Comparison of ENCODE assay signal across 12 cellular contexts in genomic region chr16:81624718-81625543, GRCh38.
DNase-seq lines count a peak whose midpoint lies in the region; ATAC-seq and TF ChIP-seq lines count a peak whose summit lies in the region.
"Had no signal": no experiment of that assay in that cellular context is flagged by ENCODE, and none has a peak within 500 bp of the region (broad histone marks: within the 10 kb centered on the region; RNA-seq: fewer than 3 reads in every experiment).

No MANE protein-coding gene starts in this region.

- H3K27me3 Mint-ChIP-seq in activated T-helper 2 cell treated with anti-CD3 and anti-CD28 coated beads, Interferon-gamma antibody, Interleukin-2, Interleukin-4, amounts not matched to agents 10 μg/mL and 5 μg/mL and 100 μg/mL, durations not matched to agents 14 hours and 24 hours and 36 hours (ENCODE audit: low read depth): no peaks in the 10 kb centered on the region

- H3K27ac Mint-ChIP-seq in activated T-helper 2 cell treated with anti-CD3 and anti-CD28 coated beads, Interferon-gamma antibody, Interleukin-2, Interleukin-4, amounts not matched to agents 10 μg/mL and 5 μg/mL and 100 μg/mL, durations not matched to agents 14 hours and 24 hours and 36 hours: peak overlapping the region; percentile 72

- H3K4me1 Mint-ChIP-seq in activated T-helper 2 cell treated with anti-CD3 and anti-CD28 coated beads, Interferon-gamma antibody, Interleukin-2, Interleukin-4, amounts not matched to agents 10 μg/mL and 5 μg/mL and 100 μg/mL, durations not matched to agents 14 hours and 24 hours and 36 hours (ENCODE audit: low read depth): peaks cover 25% of the 10 kb centered on the region

- H3K27ac ChIP-seq in mesodermal cell (ENCODE audit: low read depth, low read length, severe bottlenecking): peak overlapping the region; percentile 57

- H3K4me3 ChIP-seq in BE2C (ENCODE audit: low read depth, low read length): no peak overlapping the region
- H3K4me3 ChIP-seq in mesodermal cell (ENCODE audit: extremely low read depth, insufficient read depth, low read length, poor library complexity, severe bottlenecking): no peak overlapping the region

- intact Hi-C loops in activated T-helper 2 cell treated with anti-CD3 and anti-CD28 coated beads, Interferon-gamma antibody, Interleukin-2, Interleukin-4, amounts not matched to agents 10 μg/mL and 5 μg/mL and 100 μg/mL, durations not matched to agents 14 hours and 24 hours and 36 hours (cut with micrococcal nuclease): loop anchor here (1.0 to 5.0 kb wide), 2 partner anchors 8 to 112 kb away; no protein-coding TSS in a partner anchor

- no peak overlapping the region for H3K4me3 Mint-ChIP-seq in activated T-helper 2 cell treated with anti-CD3 and anti-CD28 coated beads, Interferon-gamma antibody, Interleukin-2, Interleukin-4, amounts not matched to agents 10 μg/mL and 5 μg/mL and 100 μg/mL, durations not matched to agents 14 hours and 24 hours and 36 hours (ENCODE audit: low read depth)

- H3K36me3 Mint-ChIP-seq in activated T-helper 2 cell treated with anti-CD3 and anti-CD28 coated beads, Interferon-gamma antibody, Interleukin-2, Interleukin-4, amounts not matched to agents 10 μg/mL and 5 μg/mL and 100 μg/mL, durations not matched to agents 14 hours and 24 hours and 36 hours (ENCODE audit: low read depth): peaks cover 31% of the 10 kb centered on the region

- H3K4me1 ChIP-seq in BE2C: no peaks in the 10 kb centered on the region
- H3K4me1 ChIP-seq in mesodermal cell (ENCODE audit: control insufficient read depth, insufficient read depth, low read length, poor library complexity, severe bottlenecking): no peaks in the 10 kb centered on the region

- H3K9me3 ChIP-seq in BE2C: no peaks in the 10 kb centered on the region
- H3K9me3 ChIP-seq in mesodermal cell (ENCODE audit: control insufficient read depth, low read length): no peaks in the 10 kb centered on the region

- ATAC-seq in GM21786 (IDR thresholded peaks at IDR 0.05; ENCODE audit: unreplicated experiment) (peak; percentile 37), GM19324 (IDR thresholded peaks at IDR 0.05; ENCODE audit: low FRiP score, unreplicated experiment) (no peak), GM21423 (IDR thresholded peaks at IDR 0.05; ENCODE audit: unreplicated experiment) (no peak)

- no peak for TF ChIP-seq CTCF in BE2C (IDR thresholded peaks at IDR 0.05; ENCODE audit: low read depth, low read length)

- 91 to 93% methylated on average over 9 to 10 of the region's 11 CpGs for WGBS in mesodermal cell (ENCODE audit: insufficient coverage in 2 of 2), 2 experiments

- H3K36me3 ChIP-seq in BE2C: no peaks in the 10 kb centered on the region
- peaks cover 22% of the 10 kb centered on the region for H3K36me3 ChIP-seq in mesodermal cell (ENCODE audit: control insufficient read depth, insufficient read depth, low read length)

- H3K27me3 ChIP-seq in BE2C: no peaks in the 10 kb centered on the region

- H3K9me3 Mint-ChIP-seq in activated T-helper 2 cell treated with anti-CD3 and anti-CD28 coated beads, Interferon-gamma antibody, Interleukin-2, Interleukin-4, amounts not matched to agents 10 μg/mL and 5 μg/mL and 100 μg/mL, durations not matched to agents 14 hours and 24 hours and 36 hours: no peaks in the 10 kb centered on the region

- DNase-seq in BE2C (peak; percentile 37), HuH-7.5 (ENCODE audit: low spot score) (no peak), NCI-H226 (no peak)
- no peak for DNase-seq in activated T-helper 2 cell treated with anti-CD3 and anti-CD28 coated beads, Interferon-gamma antibody, Interleukin-2, Interleukin-4, amounts not matched to agents 10 μg/mL and 5 μg/mL and 100 μg/mL, durations not matched to agents 14 hours and 24 hours and 36 hours (ENCODE audit: low spot score)
- DNase-seq: activated CD4-positive, CD25-positive, alpha-beta regulatory T cell treated with anti-CD3 and anti-CD28 coated beads, Interleukin-2, amount 50 U/mL, for 72 hours; DND-41; GOT3; NCI-H1105 had no signal
